18 cellular contexts compared by ENCODE assay signal in genomic region chr1:172476218-172476811, GRCh38. TPM values are rescaled to one million over a fixed set of nuclear protein-coding genes. Genes with fewer than 3 reads are reported as not detected.
DNase-seq lines count a peak whose midpoint lies in the region; ATAC-seq, FAIRE-seq and TF ChIP-seq lines count a peak whose summit lies in the region.
"Had no signal": no experiment of that assay in that cellular context is flagged by ENCODE, and none has a peak within 500 bp of the region (broad histone marks: within the 10 kb centered on the region; RNA-seq: fewer than 3 reads in every experiment).

No MANE protein-coding gene starts in this region.

- H3K4me3 ChIP-seq in A549 (no peak overlapping the region), H1 (ENCODE audit: extremely low read depth in 1 of 4, insufficient read depth in 2 of 4, low read depth in 3 of 4, low read length in 4 of 4) (no peak overlapping the region), mesenchymal stem cell (ENCODE audit: insufficient read depth in 1 of 2, low read depth in 1 of 2, low read length in 2 of 2) (no peak overlapping the region)
- H3K4me3 ChIP-seq in CD8-positive, alpha-beta memory T cell (ENCODE audit: low read length): no peak overlapping the region
- H3K4me3 ChIP-seq: gastroesophageal sphincter had no signal

- H3K79me2 ChIP-seq in H1 (ENCODE audit: control insufficient read depth in 1 of 2, insufficient read depth in 2 of 2, low read length in 2 of 2): no peaks in the 10 kb centered on the region

- H2BK5ac ChIP-seq in H1 (ENCODE audit: low read depth, low read length) (peak overlapping the region; percentile 64; the same call in 1 of the 2 replicates), mesenchymal stem cell (ENCODE audit: low read depth, low read length, poor library complexity, severe bottlenecking) (no peak overlapping the region)

- no peak overlapping the region for H4K5ac ChIP-seq in H1 (ENCODE audit: insufficient read length, low read depth, low read length)

- H2AK5ac ChIP-seq in H1 (ENCODE audit: low read depth, low read length): no peak overlapping the region
- H2AK5ac ChIP-seq in mesenchymal stem cell (ENCODE audit: low read length, severe bottlenecking): no peak overlapping the region

- no peak overlapping the region for H3K4me3 Mint-ChIP-seq in CD8-positive, alpha-beta memory T cell
- H3K4me3 Mint-ChIP-seq: activated naive CD8-positive, alpha-beta T cell treated with anti-CD3 and anti-CD28 coated beads for 36 hours; central memory CD8-positive, alpha-beta T cell had no signal

- H3K23ac ChIP-seq in H1 (ENCODE audit: insufficient read length) (no peak overlapping the region), mesenchymal stem cell (ENCODE audit: low read length in 2 of 2) (no peak overlapping the region)

- no peak overlapping the region; the same call in 1 of the 2 replicates for H2BK12ac ChIP-seq in H1 (ENCODE audit: low read depth, low read length)
- H2BK12ac ChIP-seq in mesenchymal stem cell (ENCODE audit: low read length in 2 of 2): no peak overlapping the region

- H4K8ac ChIP-seq in H1 (ENCODE audit: extremely low read depth, insufficient read depth, low read length) (no peak overlapping the region), mesenchymal stem cell (ENCODE audit: low read length) (peak overlapping the region; percentile 5)

- H3K23me2 ChIP-seq in H1 (ENCODE audit: low read depth, low read length): no peaks in the 10 kb centered on the region

- 51% methylated on average over 4 of the region's 4 CpGs for WGBS in A549 (ENCODE audit: missing lambda C conversion rate)
- 85% methylated on average over 4 of the region's 4 CpGs; no CpG with 5 or more reads in 1 of the 2 experiments for WGBS in H1 (ENCODE audit: extremely low coverage in 1 of 2, insufficient coverage in 1 of 2, insufficient read length in 1 of 2, insufficient replicate concordance in 2 of 2, low coverage in 1 of 2, low lambda C conversion rate in 2 of 2, missing lambda C conversion rate in 1 of 2), 2 experiments
- WGBS in mesenchymal stem cell: 78% methylated on average over 3 of the region's 4 CpGs

- no peaks in the 10 kb centered on the region for H3K9me3 ChIP-seq in A549
- H3K9me3 ChIP-seq in H1 (ENCODE audit: insufficient read depth in 2 of 2, low read depth in 1 of 2, low read length in 1 of 2): no peaks in the 10 kb centered on the region
- no peaks in the 10 kb centered on the region for H3K9me3 ChIP-seq in mesenchymal stem cell (ENCODE audit: control insufficient read depth, low read length)
- no peaks in the 10 kb centered on the region for H3K9me3 ChIP-seq in CD8-positive, alpha-beta memory T cell (ENCODE audit: low read length)
- H3K9me3 ChIP-seq: gastroesophageal sphincter had no signal

- H4K20me1 ChIP-seq in H1 (replicated peaks in 1 of 2; ENCODE audit: control insufficient read depth in 1 of 2, insufficient read depth in 2 of 2, low read length in 2 of 2): no peaks in the 10 kb centered on the region

- H3K27ac Mint-ChIP-seq in CD8-positive, alpha-beta memory T cell: peak overlapping the region in 1 of 8 donors; percentile 64
- H3K27ac Mint-ChIP-seq: activated naive CD8-positive, alpha-beta T cell treated with anti-CD3 and anti-CD28 coated beads for 36 hours had no signal

- ATAC-seq in A549: peak in 1 of 2 experiments; percentile 68; a peak in 3 of 6 replicates
- ATAC-seq in GM19328 (IDR thresholded peaks at IDR 0.05; ENCODE audit: unreplicated experiment): no peak
- ATAC-seq: gastroesophageal sphincter had no signal

- peaks cover 4 to 5% of the 10 kb centered on the region in 2 donors for H3K27me3 Mint-ChIP-seq in CD8-positive, alpha-beta memory T cell
- H3K27me3 Mint-ChIP-seq: central memory CD8-positive, alpha-beta T cell had no signal

- no peak for TF ChIP-seq RAD21 in A549 (conservative IDR thresholded peaks at IDR 0.05 in 1 of 2, IDR thresholded peaks at IDR 0.05 in 1 of 2)
- no peak for TF ChIP-seq RAD21 in H1 (IDR thresholded peaks at IDR 0.05 in 1 of 2, conservative IDR thresholded peaks at IDR 0.05 in 1 of 2; ENCODE audit: low read depth in 2 of 2, low read length in 2 of 2)

- FAIRE-seq in A549 (lab: Jason Lieb, UNC) (no peak), HTR-8/SVneo (lab: Jason Lieb, UNC) (peak; percentile 84), H1 (lab: Jason Lieb, UNC) (no peak)
- FAIRE-seq: GM19239, islet of Langerhans had no signal

- H4K91ac ChIP-seq in H1 (replicated peaks; ENCODE audit: insufficient read length, low read length): no peak overlapping the region
- no peak overlapping the region for H4K91ac ChIP-seq in mesenchymal stem cell (ENCODE audit: low read length)

- no peak overlapping the region for H3K14ac ChIP-seq in H1 (ENCODE audit: insufficient read length)
- H3K14ac ChIP-seq in mesenchymal stem cell (ENCODE audit: low read length in 2 of 2): no peak overlapping the region

- DNase-seq in A549 (ENCODE audit: low read depth in 1 of 2, low spot score in 1 of 2): peak in 1 of 2 experiments; percentile 39
- peak; percentile 37 for DNase-seq in HTR-8/SVneo (ENCODE audit: insufficient read length, low spot score)
- DNase-seq in H1 (ENCODE audit: low read depth in 1 of 2, low spot score in 2 of 2): no peak
- no peak for DNase-seq in mesenchymal stem cell
- no peak for DNase-seq in mucosa of gallbladder (ENCODE audit: low spot score)
- no peak for DNase-seq in NCI-H1105 treated with DMSO at 0.1 percent for 48 hours (lab: John Stamatoyannopoulos, UW)
- no peak for DNase-seq in CD8-positive, alpha-beta memory T cell
- DNase-seq: activated CD4-positive, alpha-beta T cell treated with anti-CD3 and anti-CD28 coated beads, Interleukin-2, amount 50 U/mL, for 1 hour; activated naive CD8-positive, alpha-beta T cell treated with anti-CD3 and anti-CD28 coated beads for 36 hours; activated T-cell treated with anti-CD3 and anti-CD28 coated beads, Interleukin-2, amount 50 U/mL, for 48 hours; SIG-M5; substantia nigra had no signal

- peak overlapping the region; percentile 21 to 58; a peak in 4 of 6 replicates for H3K27ac ChIP-seq in A549
- H3K27ac ChIP-seq in H1 (ENCODE audit: low read depth, low read length): no peak overlapping the region
- peak overlapping the region; percentile 32 for H3K27ac ChIP-seq in mesenchymal stem cell (ENCODE audit: low read length, poor library complexity, severe bottlenecking)
- H3K27ac ChIP-seq in CD8-positive, alpha-beta memory T cell (ENCODE audit: low read depth, low read length): no peak overlapping the region
- H3K27ac ChIP-seq: gastroesophageal sphincter had no signal

- H3K9ac ChIP-seq in H1 (replicated peaks in 1 of 4; ENCODE audit: extremely low read depth in 1 of 4, low read depth in 3 of 4, low read length in 3 of 4): no peak overlapping the region; a peak in 2 of 7 replicates
- no peak overlapping the region for H3K9ac ChIP-seq in mesenchymal stem cell (ENCODE audit: low read length)

- CTCF ChIA-PET in A549 (lab: Yijun Ruan, JAX) (interaction anchor here (1.0 kb wide), 1 partner anchor 8 kb away, joined by 5 read pairs; no protein-coding TSS in a partner anchor), H1 (lab: Charles Lee; ENCODE audit: partially characterized antibody) (no interaction called here)
- CTCF ChIA-PET in CD8-positive, alpha-beta memory T cell (lab: Charles Lee): no interaction called here

- peak overlapping the region; percentile 36; the same call in 1 of the 2 replicates for H2BK15ac ChIP-seq in H1 (ENCODE audit: low read length)
- peak overlapping the region; percentile 48 for H2BK15ac ChIP-seq in mesenchymal stem cell (ENCODE audit: low read depth, poor library complexity, severe bottlenecking)

- H3K18ac ChIP-seq in H1 (ENCODE audit: extremely low read depth, low read length) (no peak overlapping the region), mesenchymal stem cell (ENCODE audit: low read depth in 1 of 2, low read length in 2 of 2) (no peak overlapping the region)

- TF ChIP-seq POLR2A in A549 (IDR thresholded peaks at IDR 0.05; ENCODE audit: low read length) (no peak), H1 (IDR thresholded peaks at IDR 0.05; ENCODE audit: control extremely low read depth in 1 of 2, low read depth in 2 of 2, low read length in 2 of 2) (no peak)

- no peak overlapping the region for H3K4ac ChIP-seq in H1 (replicated peaks; ENCODE audit: insufficient read length, low read depth, low read length)
- H3K4ac ChIP-seq in mesenchymal stem cell (ENCODE audit: low read depth in 1 of 2, low read length in 2 of 2): no peak overlapping the region

- H3K56ac ChIP-seq in H1 (replicated peaks; ENCODE audit: insufficient read length, low read depth, low read length): no peak overlapping the region

- H3K4me1 Mint-ChIP-seq in CD8-positive, alpha-beta memory T cell: no peaks in the 10 kb centered on the region
- H3K4me1 Mint-ChIP-seq: central memory CD8-positive, alpha-beta T cell had no signal

- H2AFZ ChIP-seq in H1 (ENCODE audit: low read length): peak overlapping the region; percentile 86; the same call in 1 of the 2 replicates
- H2AFZ ChIP-seq in mesenchymal stem cell (ENCODE audit: low read depth, low read length): no peak overlapping the region

- TF ChIP-seq CTCF in A549 (IDR thresholded peaks at IDR 0.05) (no peak), H1 (IDR thresholded peaks at IDR 0.05; ENCODE audit: control extremely low read depth in 1 of 3, insufficient read depth in 1 of 3, low read depth in 1 of 3, low read length in 3 of 3) (no peak)

- 0 out of 2 replicates have a peak overlapping the region, but pooled peaks have one; percentile 40 for H2BK20ac ChIP-seq in H1 (ENCODE audit: low read length)

- H3K4me2 ChIP-seq in A549 (peak overlapping the region; percentile 15), H1 (ENCODE audit: insufficient read depth in 1 of 2, low read depth in 2 of 2, low read length in 2 of 2) (no peak overlapping the region), mesenchymal stem cell (ENCODE audit: low read length, poor library complexity, severe bottlenecking) (no peak overlapping the region)

- POLR2A ChIA-PET in A549 (lab: Yijun Ruan, JAX) (no interaction called here), H1 (lab: Charles Lee; ENCODE audit: partially characterized antibody) (no interaction called here)
- POLR2A ChIA-PET in CD8-positive, alpha-beta memory T cell (lab: Charles Lee): no interaction called here

- H2BK120ac ChIP-seq in H1 (replicated peaks; ENCODE audit: low read depth, low read length) (no peak overlapping the region), mesenchymal stem cell (ENCODE audit: low read depth, low read length) (no peak overlapping the region)

- H3K79me1 ChIP-seq in H1 (ENCODE audit: low read depth, low read length) (no peaks in the 10 kb centered on the region), mesenchymal stem cell (replicated peaks; ENCODE audit: low read length, poor library complexity, severe bottlenecking) (no peaks in the 10 kb centered on the region)

- peaks cover 19% of the 10 kb centered on the region for H3K4me1 ChIP-seq in A549
- H3K4me1 ChIP-seq in H1 (replicated peaks in 1 of 4; ENCODE audit: control insufficient read depth in 3 of 4, insufficient read depth in 4 of 4, low read length in 3 of 4): no peaks in the 10 kb centered on the region; a peak in 1 of 7 replicates
- H3K4me1 ChIP-seq in mesenchymal stem cell (ENCODE audit: control insufficient read depth, insufficient read depth, low read depth, low read length): peaks cover 3% of the 10 kb centered on the region
- H3K4me1 ChIP-seq in CD8-positive, alpha-beta memory T cell (ENCODE audit: insufficient read depth, low read length): no peaks in the 10 kb centered on the region

- TF ChIP-seq EP300 in A549 (IDR thresholded peaks at IDR 0.05): no peak
- TF ChIP-seq EP300 in H1 (IDR thresholded peaks at IDR 0.05; ENCODE audit: borderline replicate concordance in 1 of 2, low read depth in 2 of 2, low read length in 2 of 2): no peak

- H3K27me3 ChIP-seq in H1 (replicated peaks in 1 of 4; ENCODE audit: control insufficient read depth in 3 of 4, extremely low read depth in 1 of 4, insufficient read depth in 3 of 4, low read length in 3 of 4) (no peaks in the 10 kb centered on the region), mesenchymal stem cell (ENCODE audit: control insufficient read depth in 1 of 2, insufficient read depth in 1 of 2, low read length in 2 of 2) (peaks cover 0 to 7% of the 10 kb centered on the region in 2 experiments)
- H3K27me3 ChIP-seq in CD8-positive, alpha-beta memory T cell (ENCODE audit: insufficient read depth, low read length, poor library complexity, severe bottlenecking): no peaks in the 10 kb centered on the region
- H3K27me3 ChIP-seq: gastroesophageal sphincter had no signal

- H3K36me3 ChIP-seq in H1 (ENCODE audit: control insufficient read depth in 2 of 4, insufficient read depth in 4 of 4, low read length in 3 of 4) (no peaks in the 10 kb centered on the region), mesenchymal stem cell (ENCODE audit: control insufficient read depth in 1 of 2, insufficient read depth in 2 of 2, low read depth in 1 of 2, low read length in 2 of 2) (no peaks in the 10 kb centered on the region)
- no peaks in the 10 kb centered on the region for H3K36me3 ChIP-seq in CD8-positive, alpha-beta memory T cell (ENCODE audit: insufficient read depth, low read length)
- H3K36me3 ChIP-seq: gastroesophageal sphincter had no signal

- no peaks in the 10 kb centered on the region for H3K36me3 Mint-ChIP-seq in CD8-positive, alpha-beta memory T cell

- no peaks in the 10 kb centered on the region for H3K9me3 Mint-ChIP-seq in CD8-positive, alpha-beta memory T cell
- H3K9me3 Mint-ChIP-seq: activated naive CD8-positive, alpha-beta T cell treated with anti-CD3 and anti-CD28 coated beads for 36 hours; central memory CD8-positive, alpha-beta T cell had no signal

RNA-seq across cellular contexts. Expression of gene PIGC, which starts 32.4 kb away (rescaled TPM):
- polyA plus RNA-seq in A549 (2011; rRNA removed) (50.0 and 51.4 TPM in 2 replicates), A549 (2017; fragmentation: RNase III; extraction: RNeasy Plus Mini Kit Qiagen cat#74134 plus additional on column Dnase treatment) (24.9 to 32.2 TPM (median 30.7 TPM) in 3 replicates), H1 (2011; rRNA removed) (23.8 and 39.3 TPM in 2 replicates)
- polyA plus RNA-seq in A549 (2012; cell fraction: cytosol; rRNA removed): 20.6 and 29.2 TPM in 2 replicates
- polyA plus RNA-seq in A549 (2012; cell fraction: nucleus; rRNA removed): 11.1 and 22.0 TPM in 2 replicates
- polyA minus RNA-seq in A549 (2011; rRNA and poly(A)+ RNA removed): 42.7 and 44.9 TPM in 2 replicates
- total RNA-seq in H1 (2021; fragmentation: NEBNext Ultra II Directional; extraction: Animal tissue kit (Norgen Biotek cat#: 25700)): 20.8 and 21.0 TPM in 2 replicates
- 26.5 TPM for polyA plus RNA-seq in H1 (2011; cell fraction: cytosol; rRNA removed)
- 15.0 TPM for polyA plus RNA-seq in H1 (2011; cell fraction: nucleus; rRNA removed)
- 21.4 to 26.1 TPM (median 23.1 TPM) in 4 replicates for polyA plus RNA-seq in H1 (2012, experiment 1 of 2)
- 7.5 TPM for polyA plus RNA-seq in H1 (2012, experiment 2 of 2)
- 19.5 TPM for polyA plus RNA-seq in H1 (2013, experiment 1 of 2)
- polyA plus RNA-seq in H1 (2013, experiment 2 of 2): 21.1 TPM
- 31.3 and 34.3 TPM in 2 replicates for polyA minus RNA-seq in H1 (2011; rRNA and poly(A)+ RNA removed)
- 12.0 TPM for polyA minus RNA-seq in H1 (2011; cell fraction: cytosol; rRNA and poly(A)+ RNA removed)
- 19.6 TPM for polyA minus RNA-seq in H1 (2011; cell fraction: nucleus; rRNA and poly(A)+ RNA removed)
- polyA plus RNA-seq in mesenchymal stem cell (2013, experiment 1 of 2): 17.6 TPM
- polyA plus RNA-seq in mesenchymal stem cell (2013, experiment 2 of 2): 18.1 TPM
- total RNA-seq in mucosa of gallbladder: 36.3 TPM
- total RNA-seq in CD8-positive, alpha-beta memory T cell: 10 to 100 TPM; 26.4 to 27.8 TPM
- 88.5 TPM for polyA plus RNA-seq in CD8-positive, alpha-beta memory T cell

RNA-seq across cellular contexts. Expression of gene C1orf105, which starts 55.8 kb away (rescaled TPM):
- polyA plus RNA-seq in A549 (2011; rRNA removed): 0.38 and 0.40 TPM in 2 replicates
- not detected in 2 replicates for polyA plus RNA-seq in A549 (2012; cell fraction: cytosol; rRNA removed)
- not detected in 2 replicates for polyA plus RNA-seq in A549 (2012; cell fraction: nucleus; rRNA removed)
- not detected in 3 replicates for polyA plus RNA-seq in A549 (2017; fragmentation: RNase III; extraction: RNeasy Plus Mini Kit Qiagen cat#74134 plus additional on column Dnase treatment)
- polyA minus RNA-seq in A549 (2011; rRNA and poly(A)+ RNA removed): not detected in 2 replicates
- not detected in 2 replicates for total RNA-seq in H1 (2021; fragmentation: NEBNext Ultra II Directional; extraction: Animal tissue kit (Norgen Biotek cat#: 25700))
- polyA plus RNA-seq in H1 (2011; rRNA removed): not detected in 2 replicates
- not detected for polyA plus RNA-seq in H1 (2011; cell fraction: cytosol; rRNA removed)
- polyA plus RNA-seq in H1 (2011; cell fraction: nucleus; rRNA removed): not detected
- polyA plus RNA-seq in H1 (2012, experiment 1 of 2): not detected in 4 replicates
- polyA plus RNA-seq in H1 (2012, experiment 2 of 2): not detected
- polyA plus RNA-seq in H1 (2013, experiment 1 of 2): not detected
- not detected for polyA plus RNA-seq in H1 (2013, experiment 2 of 2)
- not detected in 2 replicates for polyA minus RNA-seq in H1 (2011; rRNA and poly(A)+ RNA removed)
- polyA minus RNA-seq in H1 (2011; cell fraction: cytosol; rRNA and poly(A)+ RNA removed): not detected
- polyA minus RNA-seq in H1 (2011; cell fraction: nucleus; rRNA and poly(A)+ RNA removed): not detected
- polyA plus RNA-seq in mesenchymal stem cell (2013, experiment 1 of 2): not detected
- polyA plus RNA-seq in mesenchymal stem cell (2013, experiment 2 of 2): not detected
- not detected for total RNA-seq in mucosa of gallbladder
- total RNA-seq in CD8-positive, alpha-beta memory T cell: not detected
- not detected for polyA plus RNA-seq in CD8-positive, alpha-beta memory T cell
- total RNA-seq: activated naive CD8-positive, alpha-beta T cell treated with anti-CD3 and anti-CD28 coated beads for 36 hours; gastroesophageal sphincter; pulmonary artery endothelial cell had no signal

RNA-seq across cellular contexts. Expression of gene SUCO, which starts 56.6 kb away (rescaled TPM):
- 17.7 and 21.8 TPM in 2 replicates for polyA plus RNA-seq in A549 (2011; rRNA removed)
- 2.0 and 2.1 TPM in 2 replicates for polyA plus RNA-seq in A549 (2012; cell fraction: cytosol; rRNA removed)
- 2.1 and 2.8 TPM in 2 replicates for polyA plus RNA-seq in A549 (2012; cell fraction: nucleus; rRNA removed)
- polyA plus RNA-seq in A549 (2017; fragmentation: RNase III; extraction: RNeasy Plus Mini Kit Qiagen cat#74134 plus additional on column Dnase treatment): 10.0 to 10.6 TPM (median 10.3 TPM) in 3 replicates
- 11.4 and 12.4 TPM in 2 replicates for polyA minus RNA-seq in A549 (2011; rRNA and poly(A)+ RNA removed)
- total RNA-seq in H1 (2021; fragmentation: NEBNext Ultra II Directional; extraction: Animal tissue kit (Norgen Biotek cat#: 25700)): 35.0 and 35.8 TPM in 2 replicates
- 4.3 and 8.3 TPM in 2 replicates for polyA plus RNA-seq in H1 (2011; rRNA removed)
- polyA plus RNA-seq in H1 (2011; cell fraction: cytosol; rRNA removed): 10.7 TPM
- 7.3 TPM for polyA plus RNA-seq in H1 (2011; cell fraction: nucleus; rRNA removed)
- 9.7 to 20.8 TPM (median 13.2 TPM) in 4 replicates for polyA plus RNA-seq in H1 (2012, experiment 1 of 2)
- 1.0 TPM for polyA plus RNA-seq in H1 (2012, experiment 2 of 2)
- polyA plus RNA-seq in H1 (2013, experiment 1 of 2): 37.1 TPM
- 40.0 TPM for polyA plus RNA-seq in H1 (2013, experiment 2 of 2)
- polyA minus RNA-seq in H1 (2011; rRNA and poly(A)+ RNA removed): 19.1 and 28.7 TPM in 2 replicates
- polyA minus RNA-seq in H1 (2011; cell fraction: cytosol; rRNA and poly(A)+ RNA removed): 15.9 TPM
- 61.7 TPM for polyA minus RNA-seq in H1 (2011; cell fraction: nucleus; rRNA and poly(A)+ RNA removed)
- 24.0 TPM for polyA plus RNA-seq in mesenchymal stem cell (2013, experiment 1 of 2)
- polyA plus RNA-seq in mesenchymal stem cell (2013, experiment 2 of 2): 23.6 TPM
- total RNA-seq in mucosa of gallbladder: 38.1 TPM
- 10 to 100 TPM; 25.1 to 25.2 TPM for total RNA-seq in CD8-positive, alpha-beta memory T cell
- 15.3 TPM for polyA plus RNA-seq in CD8-positive, alpha-beta memory T cell

Comparison
In these comparisons a context has a peak if more than half of its experiments do, and no peak if none do; other contexts are left out.
1. H3K27ac ChIP-seq: peak in A549 (2 of 2) and mesenchymal stem cell (single experiment); none in H1 (single experiment) and CD8-positive, alpha-beta memory T cell (single experiment).